9 cellular contexts compared by ENCODE assay signal in the genomic region with DNA sequence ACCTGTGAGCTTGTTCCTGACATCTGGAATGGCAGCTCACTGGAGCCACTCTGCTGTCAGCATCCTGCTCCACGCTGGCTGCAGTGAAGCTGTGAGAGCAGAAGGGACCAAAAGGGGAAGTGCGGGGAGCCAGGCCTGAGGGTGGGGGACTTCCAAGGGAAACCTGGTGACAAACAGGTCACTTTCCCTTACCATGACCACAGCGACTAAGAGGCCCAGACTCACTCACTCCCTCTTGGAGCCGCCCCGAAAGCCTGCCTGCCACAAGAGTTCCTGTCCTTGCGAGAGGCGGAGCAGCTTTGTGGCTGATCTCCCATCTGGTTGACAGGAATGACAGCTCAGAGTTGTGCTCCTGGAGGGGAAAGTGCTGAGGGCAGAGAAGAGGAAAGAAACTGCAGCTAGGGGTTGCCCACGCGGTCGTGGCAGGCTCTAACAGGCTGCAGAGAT.
DNase-seq lines count a peak whose midpoint lies in the region; ATAC-seq, FAIRE-seq and TF ChIP-seq lines count a peak whose summit lies in the region.
"Had no signal": no experiment of that assay in that cellular context is flagged by ENCODE, and none has a peak within 500 bp of the region (broad histone marks: within the 10 kb centered on the region; RNA-seq: fewer than 3 reads in every experiment).

No MANE protein-coding gene starts in this region.

- H3K79me2 ChIP-seq in astrocyte (ENCODE audit: insufficient read depth, low read length) (no peaks in the 10 kb centered on the region), hepatocyte (no peaks in the 10 kb centered on the region)

- peaks cover 27% of the 10 kb centered on the region for H3K27me3 Mint-ChIP-seq in astrocyte (ENCODE audit: low read depth, unreplicated experiment)

- DNase-seq in GM13977 (ENCODE audit: low spot score) (peak; percentile 71), astrocyte (ENCODE audit: low read depth) (no peak), NCI-H2081 (lab: John Stamatoyannopoulos, UW) (no peak), hepatocyte (ENCODE audit: low spot score) (no peak), cortex of kidney (lab: John Stamatoyannopoulos, UW) (no peak), COLO668 (lab: John Stamatoyannopoulos, UW; ENCODE audit: unreplicated experiment) (no peak)
- DNase-seq: lower lobe of right lung had no signal

- H3K27me3 ChIP-seq in astrocyte (ENCODE audit: insufficient read depth, low read length) (peaks cover 9% of the 10 kb centered on the region), hepatocyte (peaks cover 8% of the 10 kb centered on the region)

- FAIRE-seq in astrocyte (lab: Jason Lieb, UNC), result no peak

- WGBS in hepatocyte (ENCODE audit: low lambda C conversion rate, missing lambda C conversion rate), result 54% methylated on average over 10 of the region's 10 CpGs

- peaks cover 5% of the 10 kb centered on the region for H3K4me1 Mint-ChIP-seq in astrocyte (ENCODE audit: low read depth, unreplicated experiment)

- H3K9me3 ChIP-seq in astrocyte (ENCODE audit: insufficient read depth, low read depth, low read length) (peaks cover 2% of the 10 kb centered on the region), hepatocyte (ENCODE audit: low read depth) (no peaks in the 10 kb centered on the region)
- H3K9me3 ChIP-seq: lower lobe of right lung had no signal

- H4K20me1 ChIP-seq in astrocyte (ENCODE audit: insufficient read depth, low read length) (no peaks in the 10 kb centered on the region), hepatocyte (ENCODE audit: insufficient read depth, poor library complexity, severe bottlenecking) (no peaks in the 10 kb centered on the region)

- H3K4me3 Mint-ChIP-seq in astrocyte (ENCODE audit: unreplicated experiment), result no peak overlapping the region

- H3K27ac Mint-ChIP-seq in astrocyte (ENCODE audit: unreplicated experiment), result no peak overlapping the region

- no peak overlapping the region for H3K27ac ChIP-seq in astrocyte (ENCODE audit: low read depth, low read length)
- no peak overlapping the region for H3K27ac ChIP-seq in hepatocyte
- H3K27ac ChIP-seq: lower lobe of right lung had no signal

- no peaks in the 10 kb centered on the region for H3K9me3 Mint-ChIP-seq in astrocyte (ENCODE audit: unreplicated experiment)

- in situ Hi-C loops in GM13977 (cut with MboI; ENCODE audit: low pct_unique_long_range_greater_than_20kb, low sequenced_read_pairs, unreplicated experiment), result no loop called here

- no peaks in the 10 kb centered on the region for H3K36me3 ChIP-seq in astrocyte (ENCODE audit: insufficient read depth, low read length)
- no peaks in the 10 kb centered on the region for H3K36me3 ChIP-seq in hepatocyte (replicated peaks; ENCODE audit: insufficient read depth, low read depth)
- H3K36me3 ChIP-seq: lower lobe of right lung had no signal

- no peak overlapping the region for H3K4me3 ChIP-seq in astrocyte (ENCODE audit: insufficient read depth, low read depth, low read length)
- no peak overlapping the region for H3K4me3 ChIP-seq in hepatocyte
- H3K4me3 ChIP-seq: lower lobe of right lung had no signal

- H3K4me1 ChIP-seq in astrocyte (ENCODE audit: insufficient read depth, low read length) (no peaks in the 10 kb centered on the region), hepatocyte (ENCODE audit: insufficient read depth) (no peaks in the 10 kb centered on the region)
- H3K4me1 ChIP-seq: lower lobe of right lung had no signal

- no peaks in the 10 kb centered on the region for H3K9me2 ChIP-seq in hepatocyte (replicated peaks; ENCODE audit: insufficient read depth)

- no peaks in the 10 kb centered on the region for H3K36me3 Mint-ChIP-seq in astrocyte (ENCODE audit: low read depth, unreplicated experiment)

- H3K9ac ChIP-seq in astrocyte (ENCODE audit: low read length), result no peak overlapping the region

- ATAC-seq in GM19395 (IDR thresholded peaks at IDR 0.05; ENCODE audit: unreplicated experiment) (peak; percentile 92), HG03066 (IDR thresholded peaks at IDR 0.05; ENCODE audit: low read depth, unreplicated experiment) (peak; percentile 82)

- TF ChIP-seq CTCF in GM13977 (IDR thresholded peaks at IDR 0.05; ENCODE audit: extremely low read depth, insufficient read depth, missing control alignments) (no peak), astrocyte (IDR thresholded peaks at IDR 0.05; ENCODE audit: insufficient read depth, low read depth, low read length) (no peak), hepatocyte (IDR thresholded peaks at IDR 0.05; ENCODE audit: poor library complexity) (no peak)

- peak overlapping the region; percentile 10 for H2AFZ ChIP-seq in astrocyte (ENCODE audit: low read depth, low read length)
- no peak overlapping the region for H2AFZ ChIP-seq in hepatocyte

- H3K4me2 ChIP-seq in astrocyte (ENCODE audit: low read length) (no peak overlapping the region), hepatocyte (no peak overlapping the region)
